Comparison of ENCODE assay signal across 1 cellular context in genomic region chr2:128090909-128091690, GRCh38.
TF ChIP-seq lines count a peak whose summit lies in the region.

Gene UGGT1, plus strand, starts transcription at chr2:128091200. Its CDS starts 158 bp downstream, at chr2:128091358.

TF ChIP-seq in K562, 482 proteins besides CTCF, POLR2A, EP300 and RAD21 (continued from another document and continues in another):
- TF ChIP-seq ARID4B (CRISPR knock-in tag; IDR thresholded peaks at IDR 0.05) (peak; percentile 98), WHSC1 (IDR thresholded peaks at IDR 0.05; ENCODE audit: low read length) (no peak), MTA3 (IDR thresholded peaks at IDR 0.05; ENCODE audit: borderline replicate concordance) (peak; percentile 85; the same call in 1 of the 2 replicates), ZNF511 (CRISPR knock-in tag; IDR thresholded peaks at IDR 0.05) (peak; percentile 88; the same call in 1 of the 2 replicates), RBM22 (IDR thresholded peaks at IDR 0.05; ENCODE audit: low read depth, low read length, poor library complexity, severe bottlenecking) (peak; percentile 27), ZZZ3 (IDR thresholded peaks at IDR 0.05) (no peak), ZNF444 (CRISPR knock-in tag; IDR thresholded peaks at IDR 0.05) (no peak), FOXJ3 (CRISPR knock-in tag; IDR thresholded peaks at IDR 0.05) (no peak), ASH1L (IDR thresholded peaks at IDR 0.05; ENCODE audit: borderline replicate concordance, low read depth, partially characterized antibody) (peak; percentile 61), TCF3 (CRISPR knock-in tag; IDR thresholded peaks at IDR 0.05) (peak; percentile 55), KLF10 (CRISPR knock-in tag; IDR thresholded peaks at IDR 0.05) (no peak), ZFPM2 (CRISPR knock-in tag; IDR thresholded peaks at IDR 0.05) (no peak), ZNF639 (CRISPR knock-in tag; conservative IDR thresholded peaks at IDR 0.05 in 1 of 2, IDR thresholded peaks at IDR 0.05 in 1 of 2) (no peak; a peak in 1 of 4 replicates), CHD2 (IDR thresholded peaks at IDR 0.05; ENCODE audit: low read depth, low read length) (0 out of 2 replicates have a peak, but pooled peaks have one; percentile 27), MAFF (IDR thresholded peaks at IDR 0.05; ENCODE audit: low read length) (no peak), ETV5 (CRISPR knock-in tag; IDR thresholded peaks at IDR 0.05; ENCODE audit: low read depth) (peak; percentile 95), ZNF124 (CRISPR knock-in tag; IDR thresholded peaks at IDR 0.05) (no peak), NELFE (IDR thresholded peaks at IDR 0.05; ENCODE audit: insufficient read depth, insufficient read length) (no peak), MEIS2 (IDR thresholded peaks at IDR 0.05; ENCODE audit: partially characterized antibody) (no peak), ARID2 (IDR thresholded peaks at IDR 0.05) (no peak), CBFA2T2 (conservative IDR thresholded peaks at IDR 0.05) (no peak), E4F1 (CRISPR knock-in tag; IDR thresholded peaks at IDR 0.05; ENCODE audit: borderline replicate concordance) (no peak), PYGO2 (tag; IDR thresholded peaks at IDR 0.05) (no peak), ZNF263 (CRISPR knock-in tag; IDR thresholded peaks at IDR 0.05; ENCODE audit: borderline replicate concordance) (0 out of 2 replicates have a peak, but pooled peaks have one; percentile 7), ATF7 (IDR thresholded peaks at IDR 0.05) (peak; percentile 73), TEAD1 (CRISPR knock-in tag; IDR thresholded peaks at IDR 0.05) (no peak), HMGN3 (IDR thresholded peaks at IDR 0.05; ENCODE audit: borderline replicate concordance, extremely low read depth, insufficient read length, low read depth, low read length) (peak; percentile 54), NUFIP1 (IDR thresholded peaks at IDR 0.05; ENCODE audit: partially characterized antibody) (no peak), POLR2H (tag; IDR thresholded peaks at IDR 0.05; ENCODE audit: low read depth) (peak; percentile 96), KDM5B (IDR thresholded peaks at IDR 0.05; ENCODE audit: insufficient replicate concordance, low read depth, low read length) (peak; percentile 93), ZNF507 (tag; conservative IDR thresholded peaks at IDR 0.05) (no peak), ZNF354B (CRISPR knock-in tag; IDR thresholded peaks at IDR 0.05) (no peak), PHB2 (IDR thresholded peaks at IDR 0.05; ENCODE audit: low read depth) (no peak), KAT8 (IDR thresholded peaks at IDR 0.05; ENCODE audit: low read depth) (no peak), ZNF232 (CRISPR knock-in tag; IDR thresholded peaks at IDR 0.05) (no peak; the same call in 1 of the 2 replicates), FOXP4 (CRISPR knock-in tag; IDR thresholded peaks at IDR 0.05; ENCODE audit: borderline replicate concordance) (peak; percentile 33; the same call in 1 of the 2 replicates), ZNF23 (CRISPR knock-in tag; IDR thresholded peaks at IDR 0.05) (no peak), ELF1 (tag; IDR thresholded peaks at IDR 0.05) (peak; percentile 99), FOXA1 (IDR thresholded peaks at IDR 0.05; ENCODE audit: borderline replicate concordance) (no peak), MCM3 (IDR thresholded peaks at IDR 0.05) (no peak), HMG20A (CRISPR knock-in tag; conservative IDR thresholded peaks at IDR 0.05) (no peak), CHD7 (IDR thresholded peaks at IDR 0.05; ENCODE audit: low read depth, low read length) (no peak), YY1 (IDR thresholded peaks at IDR 0.05; ENCODE audit: borderline replicate concordance in 1 of 3, control insufficient read depth in 1 of 3, extremely low read depth in 1 of 3, insufficient read depth in 3 of 3, insufficient read length in 1 of 3, insufficient replicate concordance in 2 of 3, low read depth in 1 of 3, low read length in 2 of 3) (peak in 2 of 3 experiments; percentile 43 to 58), TBP (optimal IDR thresholded peaks at IDR 0.05; ENCODE audit: low read depth, low read length) (peak; percentile 91)
